Comparison of ENCODE assay signal across 10 cellular contexts in genomic region chr6:147390909-147391536, GRCh38.
DNase-seq lines count a peak whose midpoint lies in the region; ATAC-seq, FAIRE-seq and TF ChIP-seq lines count a peak whose summit lies in the region.
"Had no signal": no experiment of that assay in that cellular context is flagged by ENCODE, and none has a peak within 500 bp of the region (broad histone marks: within the 10 kb centered on the region; RNA-seq: fewer than 3 reads in every experiment).

No MANE protein-coding gene starts in this region.

- peak; percentile 53 for FAIRE-seq in small intestine (lab: Jason Lieb, UNC)

- H3K4me1 ChIP-seq in PC-9 (replicated peaks; ENCODE audit: insufficient read depth) (no peaks in the 10 kb centered on the region), fibroblast of lung (ENCODE audit: control insufficient read depth, extremely low read depth, insufficient read depth, low read length) (peaks cover 2% of the 10 kb centered on the region), small intestine (ENCODE audit: control insufficient read depth in 2 of 2, insufficient read depth in 1 of 2, low read depth in 1 of 2, low read length in 1 of 2) (no peaks in the 10 kb centered on the region)

- 0 out of 2 replicates have a peak, but pooled peaks cover 3% of the 10 kb centered on the region for H3F3A ChIP-seq in PC-9 (ENCODE audit: insufficient read depth, low read depth)

- no peaks in the 10 kb centered on the region for H3K27me3 ChIP-seq in PC-9 (ENCODE audit: insufficient read depth, low read depth)
- H3K27me3 ChIP-seq in fibroblast of lung (ENCODE audit: control insufficient read depth, insufficient read depth, low read length): no peaks in the 10 kb centered on the region
- no peaks in the 10 kb centered on the region for H3K27me3 ChIP-seq in small intestine (ENCODE audit: control insufficient read depth in 2 of 2, insufficient read depth in 2 of 2, low read length in 2 of 2)

- H3K9me3 ChIP-seq in PC-9 (ENCODE audit: insufficient read depth, low read depth): no peaks in the 10 kb centered on the region
- no peaks in the 10 kb centered on the region for H3K9me3 ChIP-seq in fibroblast of lung (ENCODE audit: control insufficient read depth, insufficient read depth, low read depth, low read length)
- H3K9me3 ChIP-seq in small intestine (ENCODE audit: control insufficient read depth, low read depth): no peaks in the 10 kb centered on the region
- H3K9me3 ChIP-seq: mucosa of descending colon had no signal

- no peaks in the 10 kb centered on the region for H3K79me2 ChIP-seq in PC-9 (ENCODE audit: low read depth)
- H3K79me2 ChIP-seq in fibroblast of lung (ENCODE audit: control insufficient read depth, insufficient read depth, low read length): no peaks in the 10 kb centered on the region

- no peaks in the 10 kb centered on the region for H4K20me1 ChIP-seq in PC-9 (ENCODE audit: insufficient read depth)
- no peaks in the 10 kb centered on the region for H4K20me1 ChIP-seq in fibroblast of lung (ENCODE audit: control insufficient read depth, extremely low read depth, insufficient read depth, low read length)

- POLR2A ChIA-PET in PC-9 (lab: Charles Lee; ENCODE audit: unreplicated experiment): no interaction called here

- H3K9ac ChIP-seq in fibroblast of lung (ENCODE audit: insufficient read depth, low read length): no peak overlapping the region

- H3K4me2 ChIP-seq in PC-9: no peak overlapping the region
- no peak overlapping the region for H3K4me2 ChIP-seq in fibroblast of lung (ENCODE audit: extremely low read depth, insufficient read depth, low read length)

- H3K9me2 ChIP-seq in PC-9 (ENCODE audit: insufficient read depth): no peaks in the 10 kb centered on the region

- WGBS in small intestine, 3 donors: 64 to 78% (median 74%) methylated on average over 5 of the region's 5 CpGs

- H3K27me3 Mint-ChIP-seq in stimulated activated naive CD8-positive, alpha-beta T cell treated with anti-CD3 and anti-CD28 coated beads, Interleukin-15, amount 100 ng/mL, for 72 hours: no peaks in the 10 kb centered on the region

- intact Hi-C loops in PC-9 (cut with micrococcal nuclease; ENCODE audit: unreplicated experiment): loop anchor here (5.0 to 10.0 kb wide), 2 partner anchors 776 to 1074 kb away; no protein-coding TSS in a partner anchor

- no TSS peak for BruUV-seq in PC-9 (replicated peaks; lab: Mats Ljungman, UMichigan)

- H3K27ac ChIP-seq in PC-9 (no peak overlapping the region), fibroblast of lung (ENCODE audit: insufficient read depth, low read length) (no peak overlapping the region), small intestine (ENCODE audit: low read depth in 1 of 2, low read length in 1 of 2) (no peak overlapping the region)

- H2AFZ ChIP-seq in PC-9: no peak overlapping the region
- no peak overlapping the region for H2AFZ ChIP-seq in fibroblast of lung (ENCODE audit: low read length)

- no peak overlapping the region for H3K4me3 Mint-ChIP-seq in stimulated activated naive CD8-positive, alpha-beta T cell treated with anti-CD3 and anti-CD28 coated beads, Interleukin-15, amount 100 ng/mL, for 72 hours

- H3K4me1 Mint-ChIP-seq in stimulated activated naive CD8-positive, alpha-beta T cell treated with anti-CD3 and anti-CD28 coated beads, Interleukin-15, amount 100 ng/mL, for 72 hours: no peaks in the 10 kb centered on the region

- peak; percentile 68 for TF ChIP-seq CTCF in PC-9 (conservative IDR thresholded peaks at IDR 0.05)
- peak in 1 of 2 donors; percentile 41 for TF ChIP-seq CTCF in fibroblast of lung (conservative IDR thresholded peaks at IDR 0.05 in 1 of 2, IDR thresholded peaks at IDR 0.05 in 1 of 2; ENCODE audit: low read depth in 1 of 2, low read length in 2 of 2)

- no peaks in the 10 kb centered on the region for H3K36me3 ChIP-seq in PC-9 (ENCODE audit: low read depth)
- H3K36me3 ChIP-seq in fibroblast of lung (ENCODE audit: control insufficient read depth, insufficient read depth, low read length): no peaks in the 10 kb centered on the region
- H3K36me3 ChIP-seq in small intestine (ENCODE audit: control insufficient read depth in 2 of 2, insufficient read depth in 2 of 2, low read length in 2 of 2): no peaks in the 10 kb centered on the region

- H3K27ac Mint-ChIP-seq in stimulated activated naive CD8-positive, alpha-beta T cell treated with anti-CD3 and anti-CD28 coated beads, Interleukin-15, amount 100 ng/mL, for 72 hours: no peak overlapping the region

- ATAC-seq in HG02571 (IDR thresholded peaks at IDR 0.05; ENCODE audit: unreplicated experiment): no peak
- ATAC-seq in GM19351 (IDR thresholded peaks at IDR 0.05; ENCODE audit: unreplicated experiment): no peak
- ATAC-seq in stimulated activated naive CD8-positive, alpha-beta T cell treated with anti-CD3 and anti-CD28 coated beads, Interleukin-15, amount 100 ng/mL, for 72 hours: no peak
- ATAC-seq: mucosa of descending colon had no signal

- H3K9me3 Mint-ChIP-seq in stimulated activated naive CD8-positive, alpha-beta T cell treated with anti-CD3 and anti-CD28 coated beads, Interleukin-15, amount 100 ng/mL, for 72 hours: no peaks in the 10 kb centered on the region

- H3K4me3 ChIP-seq in PC-9: no peak overlapping the region
- H3K4me3 ChIP-seq in fibroblast of lung (replicated peaks in 1 of 4; ENCODE audit: control extremely low read depth in 1 of 4, insufficient read depth in 1 of 4, low read depth in 3 of 4, low read length in 4 of 4): no peak overlapping the region
- H3K4me3 ChIP-seq in small intestine (ENCODE audit: low read depth in 1 of 2, low read length in 2 of 2): no peak overlapping the region
- H3K4me3 ChIP-seq: mucosa of descending colon had no signal

- DNase-seq in SIG-M5 treated with dmso at 0.1 percent for 504 hours (lab: John Stamatoyannopoulos, UW; ENCODE audit: unreplicated experiment) (peak; percentile 5), SIG-M5 (lab: John Stamatoyannopoulos, UW) (no peak), PC-9 (peak in 1 of 2 experiments; percentile 4), fibroblast of lung (ENCODE audit: low read depth in 2 of 2) (peak; percentile 15 to 55), small intestine (no peak)
- DNase-seq in stimulated activated naive CD8-positive, alpha-beta T cell treated with anti-CD3 and anti-CD28 coated beads, Interleukin-15, amount 100 ng/mL, for 72 hours: no peak
- DNase-seq: DMS79 had no signal

- CTCF ChIA-PET in PC-9 (lab: Charles Lee): no interaction called here

Comparison
In these comparisons a context has a peak if more than half of its experiments do, and no peak if none do; other contexts are left out.
1. DNase-seq: peak in SIG-M5 treated with dmso at 0.1 percent for 504 hours (single experiment) and fibroblast of lung (2 of 2); none in SIG-M5 (single experiment), small intestine (single experiment) and stimulated activated naive CD8-positive, alpha-beta T cell treated with anti-CD3 and anti-CD28 coated beads, Interleukin-15, amount 100 ng/mL, for 72 hours (0 of 2).